20 cellular contexts compared by ENCODE assay signal in the genomic region with DNA sequence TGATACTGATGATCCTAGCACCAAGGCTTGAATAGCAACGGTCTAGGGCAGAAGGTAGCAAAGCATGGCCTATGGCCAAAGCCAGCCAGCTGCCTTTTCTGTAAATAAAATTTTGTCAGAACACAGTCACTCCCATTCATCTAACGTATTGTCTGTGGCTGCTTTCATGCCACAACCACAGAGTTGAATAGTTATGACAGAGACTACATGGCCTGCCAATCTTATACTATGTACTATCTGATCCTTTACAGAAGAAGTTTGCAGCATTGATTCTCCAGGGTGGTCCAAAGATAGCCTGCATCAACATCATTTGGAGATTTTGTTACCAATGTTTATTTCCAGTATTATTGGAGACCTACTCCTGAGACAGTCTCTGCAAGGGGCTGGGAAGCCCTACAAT. TPM values are rescaled to one million over a fixed set of nuclear protein-coding genes. Genes with fewer than 3 reads are reported as not detected.
DNase-seq lines count a peak whose midpoint lies in the region; ATAC-seq and TF ChIP-seq lines count a peak whose summit lies in the region.
"Had no signal": no experiment of that assay in that cellular context is flagged by ENCODE, and none has a peak within 500 bp of the region (broad histone marks: within the 10 kb centered on the region; RNA-seq: fewer than 3 reads in every experiment).

No MANE protein-coding gene starts in this region.

- peaks cover 0 to 65% (median 64%) of the 10 kb centered on the region in 4 donors for H3K4me1 ChIP-seq in sigmoid colon
- H3K4me1 ChIP-seq: breast epithelium had no signal

- H3K4me3 Mint-ChIP-seq in WTC11, result no peak overlapping the region
- H3K4me3 Mint-ChIP-seq: activated T-helper 1 cell treated with anti-CD3 and anti-CD28 coated beads, Interleukin-12 subunit alpha, Interleukin-12 subunit beta, Interleukin-2, Interleukin-4 antibody, amounts not matched to agents 30 ng/mL and 10 ng/mL and 1 ng/mL, durations not matched to agents 14 hours and 24 hours and 36 hours; naive B cell; T-helper 2 cell treated with Interferon-gamma antibody and Interleukin-4, amounts not matched to agents 5 μg/mL and 100 μg/mL, for 36 hours had no signal

- no peaks in the 10 kb centered on the region for H3K27me3 ChIP-seq in sigmoid colon
- H3K27me3 ChIP-seq: breast epithelium, upper lobe of left lung had no signal

- peaks cover 47% of the 10 kb centered on the region for H3K4me1 Mint-ChIP-seq in WTC11

- DNase-seq in NCI-H2029 (lab: John Stamatoyannopoulos, UW) (peak; percentile 3), NCI-H2029 treated with DMSO at 0.1 percent for 48 hours (lab: John Stamatoyannopoulos, UW) (no peak), SHP77 treated with DMSO at 0.1 percent for 48 hours (lab: John Stamatoyannopoulos, UW) (peak; percentile 39), sigmoid colon (no peak), germinal center (ENCODE audit: low spot score) (no peak), WTC11 (ENCODE audit: low spot score) (no peak)
- DNase-seq: activated CD4-positive, CD25-positive, alpha-beta regulatory T cell; Caco-2; cortex of kidney; naive B cell; stimulated activated naive CD4-positive, alpha-beta T cell treated with Interleukin-2 at 50 U/mL for 16 hours; upper lobe of left lung had no signal

- peaks cover 7% of the 10 kb centered on the region for H3K9me3 Mint-ChIP-seq in WTC11
- H3K9me3 Mint-ChIP-seq: activated T-helper 1 cell treated with anti-CD3 and anti-CD28 coated beads, Interleukin-12 subunit alpha, Interleukin-12 subunit beta, Interleukin-2, Interleukin-4 antibody, amounts not matched to agents 30 ng/mL and 10 ng/mL and 1 ng/mL, durations not matched to agents 14 hours and 24 hours and 36 hours; naive B cell; T-helper 2 cell treated with Interferon-gamma antibody and Interleukin-4, amounts not matched to agents 5 μg/mL and 100 μg/mL, for 36 hours had no signal

- no peak for TF ChIP-seq CTCF in sigmoid colon (IDR thresholded peaks at IDR 0.05)
- TF ChIP-seq CTCF in WTC11 (IDR thresholded peaks at IDR 0.05), result no peak

- H3K36me3 Mint-ChIP-seq in WTC11, result peaks cover 6% of the 10 kb centered on the region; the same call in 1 of the 2 replicates
- H3K36me3 Mint-ChIP-seq: naive B cell had no signal

- no peak overlapping the region for H3K27ac Mint-ChIP-seq in WTC11
- H3K27ac Mint-ChIP-seq: activated T-helper 1 cell treated with anti-CD3 and anti-CD28 coated beads, Interleukin-12 subunit alpha, Interleukin-12 subunit beta, Interleukin-2, Interleukin-4 antibody, amounts not matched to agents 30 ng/mL and 10 ng/mL and 1 ng/mL, durations not matched to agents 14 hours and 24 hours and 36 hours; T-helper 2 cell treated with Interferon-gamma antibody and Interleukin-4, amounts not matched to agents 5 μg/mL and 100 μg/mL, for 36 hours had no signal

- no peaks in the 10 kb centered on the region for H3K36me3 ChIP-seq in sigmoid colon
- H3K36me3 ChIP-seq: breast epithelium, upper lobe of left lung had no signal

- H3K9me3 ChIP-seq in sigmoid colon, result no peaks in the 10 kb centered on the region
- H3K9me3 ChIP-seq: breast epithelium, Caco-2, upper lobe of left lung had no signal

- CTCF ChIA-PET in WTC11 (lab: Charles Lee), result no interaction called here

- no peaks in the 10 kb centered on the region for H3K27me3 Mint-ChIP-seq in WTC11 (ENCODE audit: low read depth)

- intact Hi-C loops in sigmoid colon (cut with DNase I), result no loop called here

- TF ChIP-seq POLR2A in sigmoid colon (IDR thresholded peaks at IDR 0.05), result no peak

- 10 to 36% methylated on average over 2 of the region's 2 CpGs for WGBS in sigmoid colon, 2 donors

- peak overlapping the region; percentile 78 to 92 (median 86) for H3K27ac ChIP-seq in sigmoid colon
- H3K27ac ChIP-seq: breast epithelium, SK-N-MC, upper lobe of left lung had no signal

- no peak for TF ChIP-seq EP300 in sigmoid colon (IDR thresholded peaks at IDR 0.05)

- ATAC-seq in HG02798 (IDR thresholded peaks at IDR 0.05; ENCODE audit: poor library complexity, unreplicated experiment) (peak; percentile 26), WTC11 (no peak), HG03521 (IDR thresholded peaks at IDR 0.05; ENCODE audit: unreplicated experiment) (no peak)
- ATAC-seq: K562 had no signal

- H3K4me3 ChIP-seq in sigmoid colon, result no peak overlapping the region
- H3K4me3 ChIP-seq: breast epithelium, K562, lung, SK-N-MC, upper lobe of left lung had no signal

- POLR2A ChIA-PET in WTC11 (lab: Charles Lee), result no interaction called here

TF ChIP-seq in WTC11, 78 proteins besides CTCF, POLR2A, EP300 and RAD21 (continues in another document):
- TF ChIP-seq NFATC4 (CRISPR knock-in tag; IDR thresholded peaks at IDR 0.05) (no peak), SP1 (CRISPR knock-in tag; conservative IDR thresholded peaks at IDR 0.05) (no peak), NR1H2 (CRISPR knock-in tag; IDR thresholded peaks at IDR 0.05) (no peak), NFE2L1 (CRISPR knock-in tag; IDR thresholded peaks at IDR 0.05) (no peak), JAZF1 (CRISPR knock-in tag; IDR thresholded peaks at IDR 0.05) (no peak), MLX (CRISPR knock-in tag; IDR thresholded peaks at IDR 0.05) (no peak), ERG (CRISPR knock-in tag; IDR thresholded peaks at IDR 0.05) (no peak), ZNF425 (CRISPR knock-in tag; conservative IDR thresholded peaks at IDR 0.05) (no peak), ZNF232 (CRISPR knock-in tag; IDR thresholded peaks at IDR 0.05) (no peak), MYBL2 (CRISPR knock-in tag; IDR thresholded peaks at IDR 0.05) (no peak), GTF2I (CRISPR knock-in tag; conservative IDR thresholded peaks at IDR 0.05) (no peak), NFYB (CRISPR knock-in tag; conservative IDR thresholded peaks at IDR 0.05; ENCODE audit: low read depth) (no peak), TP53 (CRISPR knock-in tag; IDR thresholded peaks at IDR 0.05) (no peak)
- TF ChIP-seq, protein P1, sequence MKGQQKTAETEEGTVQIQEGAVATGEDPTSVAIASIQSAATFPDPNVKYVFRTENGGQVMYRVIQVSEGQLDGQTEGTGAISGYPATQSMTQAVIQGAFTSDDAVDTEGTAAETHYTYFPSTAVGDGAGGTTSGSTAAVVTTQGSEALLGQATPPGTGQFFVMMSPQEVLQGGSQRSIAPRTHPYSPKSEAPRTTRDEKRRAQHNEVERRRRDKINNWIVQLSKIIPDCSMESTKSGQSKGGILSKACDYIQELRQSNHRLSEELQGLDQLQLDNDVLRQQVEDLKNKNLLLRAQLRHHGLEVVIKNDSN (CRISPR knock-in tag; IDR thresholded peaks at IDR 0.05), result no peak
- TF ChIP-seq, protein P2, sequence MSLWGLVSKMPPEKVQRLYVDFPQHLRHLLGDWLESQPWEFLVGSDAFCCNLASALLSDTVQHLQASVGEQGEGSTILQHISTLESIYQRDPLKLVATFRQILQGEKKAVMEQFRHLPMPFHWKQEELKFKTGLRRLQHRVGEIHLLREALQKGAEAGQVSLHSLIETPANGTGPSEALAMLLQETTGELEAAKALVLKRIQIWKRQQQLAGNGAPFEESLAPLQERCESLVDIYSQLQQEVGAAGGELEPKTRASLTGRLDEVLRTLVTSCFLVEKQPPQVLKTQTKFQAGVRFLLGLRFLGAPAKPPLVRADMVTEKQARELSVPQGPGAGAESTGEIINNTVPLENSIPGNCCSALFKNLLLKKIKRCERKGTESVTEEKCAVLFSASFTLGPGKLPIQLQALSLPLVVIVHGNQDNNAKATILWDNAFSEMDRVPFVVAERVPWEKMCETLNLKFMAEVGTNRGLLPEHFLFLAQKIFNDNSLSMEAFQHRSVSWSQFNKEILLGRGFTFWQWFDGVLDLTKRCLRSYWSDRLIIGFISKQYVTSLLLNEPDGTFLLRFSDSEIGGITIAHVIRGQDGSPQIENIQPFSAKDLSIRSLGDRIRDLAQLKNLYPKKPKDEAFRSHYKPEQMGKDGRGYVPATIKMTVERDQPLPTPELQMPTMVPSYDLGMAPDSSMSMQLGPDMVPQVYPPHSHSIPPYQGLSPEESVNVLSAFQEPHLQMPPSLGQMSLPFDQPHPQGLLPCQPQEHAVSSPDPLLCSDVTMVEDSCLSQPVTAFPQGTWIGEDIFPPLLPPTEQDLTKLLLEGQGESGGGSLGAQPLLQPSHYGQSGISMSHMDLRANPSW (CRISPR knock-in tag; conservative IDR thresholded peaks at IDR 0.05; ENCODE audit: low read depth), result no peak

RNA-seq across cellular contexts. Expression of gene MMD, which starts 19.9 kb away (rescaled TPM):
- 10 to 100 TPM; 26.9 to 51.3 (median 34.6) TPM for total RNA-seq in sigmoid colon
- polyA plus RNA-seq in sigmoid colon, result 10 to 100 TPM; 12.0 to 17.8 (median 17.0) TPM
- total RNA-seq in WTC11 (2021), result 37.2 to 42.8 TPM (median 40.8 TPM) in 3 replicates

Comparison
In these comparisons a context has a peak if more than half of its experiments do, and no peak if none do; other contexts are left out.
1. DNase-seq: peak in NCI-H2029 (single experiment) and SHP77 treated with DMSO at 0.1 percent for 48 hours (single experiment); none in NCI-H2029 treated with DMSO at 0.1 percent for 48 hours (single experiment), sigmoid colon (single experiment), germinal center (single experiment) and WTC11 (single experiment).